11 cellular contexts compared by ENCODE assay signal in genomic region chr14:65069874-65070709, GRCh38. TPM values are rescaled to one million over a fixed set of nuclear protein-coding genes. Genes with fewer than 3 reads are reported as not detected.
DNase-seq lines count a peak whose midpoint lies in the region; ATAC-seq and TF ChIP-seq lines count a peak whose summit lies in the region.
"Had no signal": no experiment of that assay in that cellular context is flagged by ENCODE, and none has a peak within 500 bp of the region (broad histone marks: within the 10 kb centered on the region; RNA-seq: fewer than 3 reads in every experiment).

No MANE protein-coding gene starts in this region.

- TF ChIP-seq CTCF in LNCaP clone FGC (IDR thresholded peaks at IDR 0.05; ENCODE audit: control insufficient read depth, extremely low read depth, insufficient read depth): no peak
- TF ChIP-seq CTCF in esophagus squamous epithelium (IDR thresholded peaks at IDR 0.05): no peak
- no peak for TF ChIP-seq CTCF in stomach (IDR thresholded peaks at IDR 0.05)

- intact Hi-C loops in esophagus squamous epithelium (cut with DNase I) (no loop called here), stomach (cut with DNase I; ENCODE audit: low total_unique reads) (no loop called here)

- H3K4me1 ChIP-seq in esophagus squamous epithelium: peaks cover 53 to 96% (median 54%) of the 10 kb centered on the region in 3 donors
- H3K4me1 ChIP-seq in stomach: peaks cover 36 to 58% (median 47%) of the 10 kb centered on the region in 4 donors

- peak overlapping the region; percentile 28 for H3K4me3 ChIP-seq in LNCaP clone FGC (ENCODE audit: low read depth, low read length)
- peak overlapping the region in 2 of 4 donors; percentile 12 to 41 for H3K4me3 ChIP-seq in esophagus squamous epithelium
- peak overlapping the region in 3 of 4 donors; percentile 21 to 28 (median 23) for H3K4me3 ChIP-seq in stomach

- H3K36me3 ChIP-seq in esophagus squamous epithelium: peaks cover 0 to 48% (median 8%) of the 10 kb centered on the region in 3 donors
- peaks cover 0 to 60% (median 38%) of the 10 kb centered on the region in 4 donors for H3K36me3 ChIP-seq in stomach

- TF ChIP-seq POLR2A in esophagus squamous epithelium (IDR thresholded peaks at IDR 0.05) (no peak), stomach (IDR thresholded peaks at IDR 0.05) (no peak)

- no peak for ATAC-seq in HG03045 (IDR thresholded peaks at IDR 0.05; ENCODE audit: unreplicated experiment)
- ATAC-seq: activated CD8-positive, alpha-beta T cell treated with anti-CD3 and anti-CD28 coated beads, Interleukin-2, amount 10 ng/mL, durations not matched to agents 7 days and 5 days; Panc1 had no signal

- H3K9me3 ChIP-seq in esophagus squamous epithelium: no peaks in the 10 kb centered on the region
- no peaks in the 10 kb centered on the region for H3K9me3 ChIP-seq in stomach

- TF ChIP-seq EP300 in stomach (IDR thresholded peaks at IDR 0.05): no peak

- peak overlapping the region; percentile 68 to 91 (median 77) for H3K27ac ChIP-seq in esophagus squamous epithelium
- peak overlapping the region; percentile 14 to 63 (median 25) for H3K27ac ChIP-seq in stomach

- H3K27me3 ChIP-seq in esophagus squamous epithelium (no peaks in the 10 kb centered on the region), stomach (no peaks in the 10 kb centered on the region)

- WGBS in esophagus squamous epithelium, 2 donors: 29 to 48% methylated on average over 5 to 6 of the region's 13 CpGs
- 47 to 81% (median 56%) methylated on average over 5 to 13 of the region's 13 CpGs for WGBS in stomach, 5 donors

- DNase-seq in LNCaP clone FGC (ENCODE audit: low read depth): peak; percentile 85
- DNase-seq in NCI-H446 treated with DMSO at 0.1 percent for 48 hours (lab: John Stamatoyannopoulos, UW): peak; percentile 50
- DNase-seq in esophagus squamous epithelium (lab: John Stamatoyannopoulos, UW): no peak
- DNase-seq in stomach: peak; percentile 81
- no peak for DNase-seq in AG08395 (ENCODE audit: low spot score)
- no peak for DNase-seq in activated CD4-positive, alpha-beta T cell treated with anti-CD3 and anti-CD28 coated beads, Interleukin-2, amount 50 U/mL, for 48 hours
- no peak for DNase-seq in stimulated activated CD4-positive, alpha-beta T cell treated with anti-CD3 and anti-CD28 coated beads, Interleukin-4, amount 100 ng/mL, for 24 hours
- DNase-seq: activated CD8-positive, alpha-beta T cell treated with anti-CD3 and anti-CD28 coated beads, Interleukin-2, amount 10 ng/mL, durations not matched to agents 7 days and 5 days; glutamatergic neuron had no signal

RNA-seq across cellular contexts. Expression of gene MAX, which starts 32.2 kb away (rescaled TPM):
- 10 to 100 TPM; 45.3 to 88.7 (median 46.3) TPM for total RNA-seq in esophagus squamous epithelium
- total RNA-seq in stomach: 10 to 100 TPM; 21.4 to 64.9 (median 51.3) TPM
- 10 to 100 TPM; 42.8 to 51.5 (median 44.1) TPM for polyA plus RNA-seq in stomach

Comparison
In these comparisons a context has a peak if more than half of its experiments do, and no peak if none do; other contexts are left out.
1. DNase-seq: peak in LNCaP clone FGC (single experiment), NCI-H446 treated with DMSO at 0.1 percent for 48 hours (single experiment) and stomach (single experiment); none in esophagus squamous epithelium (single experiment), AG08395 (single experiment), activated CD4-positive, alpha-beta T cell treated with anti-CD3 and anti-CD28 coated beads, Interleukin-2, amount 50 U/mL, for 48 hours (0 of 2) and stimulated activated CD4-positive, alpha-beta T cell treated with anti-CD3 and anti-CD28 coated beads, Interleukin-4, amount 100 ng/mL, for 24 hours (single experiment).